9 cellular contexts compared by ENCODE assay signal in the genomic region with DNA sequence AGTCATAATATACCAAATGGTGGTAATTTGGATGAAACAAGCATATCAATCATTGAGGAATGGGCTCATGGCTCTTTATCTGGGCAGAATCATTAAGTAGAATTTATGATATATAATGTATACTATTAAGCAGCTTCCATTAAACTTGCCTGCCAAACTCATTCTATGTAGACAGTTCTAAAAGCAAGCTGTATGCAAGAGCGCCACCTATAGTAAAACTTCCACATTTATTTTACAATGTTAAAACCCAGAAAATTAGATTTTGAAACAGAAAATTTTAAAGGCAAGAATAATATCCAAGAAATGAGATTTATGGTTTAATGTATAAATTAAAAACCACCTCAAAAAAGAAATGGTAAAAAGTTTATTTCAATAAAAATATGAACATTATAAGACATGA.
A peak's percentile ranks its signal among the peaks of the same experiment; 100 is the strongest.
DNase-seq lines count a peak whose midpoint lies in the region; ATAC-seq, FAIRE-seq and TF ChIP-seq lines count a peak whose summit lies in the region.
"Had no signal": no experiment of that assay in that cellular context is flagged by ENCODE, and none has a peak within 500 bp of the region (broad histone marks: within the 10 kb centered on the region; RNA-seq: fewer than 3 reads in every experiment).

No MANE protein-coding gene starts in this region.

- H3K36me3 Mint-ChIP-seq in T-cell, result no peaks in the 10 kb centered on the region
- H3K36me3 Mint-ChIP-seq in CD4-positive, alpha-beta memory T cell, result no peaks in the 10 kb centered on the region
- H3K36me3 Mint-ChIP-seq: memory B cell had no signal

- H3K27ac Mint-ChIP-seq in T-cell, result no peak overlapping the region
- no peak overlapping the region for H3K27ac Mint-ChIP-seq in CD4-positive, alpha-beta memory T cell
- H3K27ac Mint-ChIP-seq: memory B cell had no signal

- H3K9me3 Mint-ChIP-seq in T-cell, result no peaks in the 10 kb centered on the region
- no peaks in the 10 kb centered on the region for H3K9me3 Mint-ChIP-seq in CD4-positive, alpha-beta memory T cell

- POLR2A ChIA-PET in T-cell (lab: Charles Lee), result interaction anchor here in 1 of 2 donors (0.6 kb wide), 1 partner anchor 43 kb away, joined by 4 read pairs; no protein-coding TSS in a partner anchor
- POLR2A ChIA-PET in CD4-positive, alpha-beta memory T cell (lab: Charles Lee; ENCODE audit: partially characterized antibody), result no interaction called here

- 6 to 17% methylated on average over 1 of the region's 1 CpG for WGBS in thyroid gland, 2 donors

- no peaks in the 10 kb centered on the region for H3K36me3 ChIP-seq in thyroid gland
- no peaks in the 10 kb centered on the region for H3K36me3 ChIP-seq in CD4-positive, alpha-beta memory T cell (ENCODE audit: insufficient read depth, low read length)

- peak; percentile 74 for FAIRE-seq in RCC 7860 (lab: Jason Lieb, UNC)

- H3K4me3 ChIP-seq in fibroblast of the aortic adventitia (ENCODE audit: low read depth, low read length), result no peak overlapping the region
- H3K4me3 ChIP-seq in thyroid gland (replicated peaks in 1 of 3), result no peak overlapping the region
- no peak overlapping the region for H3K4me3 ChIP-seq in CD4-positive, alpha-beta memory T cell (ENCODE audit: low read length in 2 of 2)

- DNase-seq in EH (ENCODE audit: low read depth) (peak; percentile 39), RCC 7860 (ENCODE audit: low spot score) (peak; percentile 27), fibroblast of the aortic adventitia (ENCODE audit: low read depth) (peak; percentile 3), thyroid gland (no peak), T-cell (no peak), NCI-H774 (lab: John Stamatoyannopoulos, UW) (no peak)
- no peak for DNase-seq in CD4-positive, alpha-beta memory T cell

- H3K27me3 ChIP-seq in thyroid gland, result no peaks in the 10 kb centered on the region
- H3K27me3 ChIP-seq in CD4-positive, alpha-beta memory T cell (ENCODE audit: insufficient read depth, low read length), result no peaks in the 10 kb centered on the region

- ATAC-seq in HG03558 (IDR thresholded peaks at IDR 0.05; ENCODE audit: extremely low read depth, unreplicated experiment), result peak; percentile 57
- no peak for ATAC-seq in T-cell (replicated peaks in 1 of 4)

- H3K27ac ChIP-seq in thyroid gland, result no peak overlapping the region
- no peak overlapping the region for H3K27ac ChIP-seq in CD4-positive, alpha-beta memory T cell (ENCODE audit: low read depth, low read length)

- no peak for TF ChIP-seq POLR2A in thyroid gland (IDR thresholded peaks at IDR 0.05)

- H3K27me3 Mint-ChIP-seq in T-cell, result no peaks in the 10 kb centered on the region
- peaks cover 0 to 2% of the 10 kb centered on the region in 2 donors for H3K27me3 Mint-ChIP-seq in CD4-positive, alpha-beta memory T cell
- H3K27me3 Mint-ChIP-seq: memory B cell had no signal

- intact Hi-C loops in thyroid gland (cut with DNase I), result no loop called here
- intact Hi-C loops in CD4-positive, alpha-beta memory T cell (cut with micrococcal nuclease), result no loop called here

- H3K4me1 Mint-ChIP-seq in T-cell, result no peaks in the 10 kb centered on the region
- H3K4me1 Mint-ChIP-seq in CD4-positive, alpha-beta memory T cell, result no peaks in the 10 kb centered on the region

- no peak overlapping the region for H3K4me3 Mint-ChIP-seq in T-cell
- no peak overlapping the region for H3K4me3 Mint-ChIP-seq in CD4-positive, alpha-beta memory T cell
- H3K4me3 Mint-ChIP-seq: memory B cell had no signal

- no peaks in the 10 kb centered on the region for H3K4me1 ChIP-seq in thyroid gland
- H3K4me1 ChIP-seq in CD4-positive, alpha-beta memory T cell (ENCODE audit: insufficient read depth, low read length), result no peaks in the 10 kb centered on the region

- H3K9me3 ChIP-seq in thyroid gland, result no peaks in the 10 kb centered on the region
- no peaks in the 10 kb centered on the region for H3K9me3 ChIP-seq in CD4-positive, alpha-beta memory T cell (ENCODE audit: control insufficient read depth in 1 of 2, low read length in 2 of 2)

- TF ChIP-seq CTCF in fibroblast of the aortic adventitia (IDR thresholded peaks at IDR 0.05; ENCODE audit: insufficient read depth, low read length), result peak; percentile 36
- TF ChIP-seq CTCF in thyroid gland (IDR thresholded peaks at IDR 0.05), result peak; percentile 26 to 74 (median 48)

- CTCF ChIA-PET in T-cell (lab: Charles Lee), result no interaction called here
- CTCF ChIA-PET in CD4-positive, alpha-beta memory T cell (lab: Charles Lee; ENCODE audit: partially characterized antibody), result no interaction called here

Comparison
In these comparisons a context has a peak if more than half of its experiments do, and no peak if none do; other contexts are left out.
1. DNase-seq: peak in EH (single experiment), RCC 7860 (single experiment) and fibroblast of the aortic adventitia (single experiment); none in thyroid gland (0 of 2), T-cell (0 of 34), CD4-positive, alpha-beta memory T cell (0 of 5) and NCI-H774 (single experiment).